1 cellular context compared by ENCODE assay signal in genomic region chr1:39405358-39405757, GRCh38.
TF ChIP-seq lines count a peak whose summit lies in the region.

No MANE protein-coding gene starts in this region.

TF ChIP-seq in IMR-90, 13 proteins besides CTCF, POLR2A, EP300 and RAD21 (continued from another document):
- TF ChIP-seq RFX5 (IDR thresholded peaks at IDR 0.05; ENCODE audit: low read depth, low read length) (no peak), CEBPB (IDR thresholded peaks at IDR 0.05; ENCODE audit: low read depth, low read length) (no peak), USF2 (IDR thresholded peaks at IDR 0.05; ENCODE audit: low read depth, low read length) (no peak), BHLHE40 (IDR thresholded peaks at IDR 0.05; ENCODE audit: low read depth, low read length) (no peak), SMC3 (IDR thresholded peaks at IDR 0.05; ENCODE audit: low read depth, low read length) (no peak)
TF ChIP-seq in IMR-90: peak in this region for 0.
